10 cellular contexts compared by ENCODE assay signal in the genomic region with DNA sequence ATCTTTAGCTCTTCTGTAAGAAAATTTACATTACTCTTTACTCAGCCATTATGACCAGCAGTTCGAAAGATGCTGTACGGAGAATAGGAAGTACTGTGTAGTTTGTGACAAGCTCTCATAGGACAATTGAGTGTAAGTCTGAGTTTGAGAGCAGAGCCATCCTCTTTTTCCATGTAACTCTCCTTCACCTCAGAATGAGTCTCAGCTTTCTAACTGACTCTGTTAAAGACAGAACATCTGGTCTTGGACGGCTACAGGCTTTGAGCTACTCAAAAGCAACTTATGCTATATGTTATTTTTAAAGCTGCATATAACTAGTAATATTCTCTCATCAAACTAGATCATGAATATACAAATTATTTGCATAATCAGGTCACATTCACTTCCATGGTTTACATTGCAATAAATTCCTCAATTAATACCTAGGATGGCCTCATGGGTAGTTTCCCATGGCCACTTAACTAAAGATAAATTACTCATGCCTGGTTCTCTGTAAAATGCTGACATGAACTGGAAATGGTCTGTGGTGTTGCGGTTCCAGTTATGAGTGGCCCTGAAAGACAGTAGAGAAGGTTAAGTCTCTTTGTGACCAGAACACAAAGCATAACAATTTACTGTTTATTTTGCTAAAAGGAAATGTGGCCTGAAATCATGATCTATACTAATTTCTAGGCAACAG.
DNase-seq lines count a peak whose midpoint lies in the region; ATAC-seq lines count a peak whose summit lies in the region.
"Had no signal": no experiment of that assay in that cellular context is flagged by ENCODE, and none has a peak within 500 bp of the region (broad histone marks: within the 10 kb centered on the region; RNA-seq: fewer than 3 reads in every experiment).

No MANE protein-coding gene starts in this region.

- ATAC-seq in GM21619 (IDR thresholded peaks at IDR 0.05; ENCODE audit: unreplicated experiment) (peak; percentile 94), HG03135 (IDR thresholded peaks at IDR 0.05; ENCODE audit: unreplicated experiment) (peak; percentile 92)

- DNase-seq in stimulated activated CD4-positive, alpha-beta T cell treated with anti-CD3 and anti-CD28 coated beads, Interleukin-1b, Interleukin-23, amount 100 ng/mL, for 48 hours: peak; percentile 2
- DNase-seq in stimulated activated CD4-positive, alpha-beta T cell treated with anti-CD3 and anti-CD28 coated beads, Interleukin-2, amount 100 ng/mL, for 48 hours: no peak
- DNase-seq in islet precursor cell (no peak), HCEC 1CT (no peak), DMS53 (lab: John Stamatoyannopoulos, UW) (no peak), KBM-7 (no peak)
- DNase-seq: activated T-cell treated with anti-CD3 and anti-CD28 coated beads, Interleukin-2, amount 50 U/mL, for 1 hour; NCI-H1092 had no signal

- in situ Hi-C loops in KBM-7 (cut with MboI; ENCODE audit: low pct_unique_long_range_greater_than_20kb, low sequenced_read_pairs): no loop called here
